1 cellular context compared by ENCODE assay signal in the genomic region with DNA sequence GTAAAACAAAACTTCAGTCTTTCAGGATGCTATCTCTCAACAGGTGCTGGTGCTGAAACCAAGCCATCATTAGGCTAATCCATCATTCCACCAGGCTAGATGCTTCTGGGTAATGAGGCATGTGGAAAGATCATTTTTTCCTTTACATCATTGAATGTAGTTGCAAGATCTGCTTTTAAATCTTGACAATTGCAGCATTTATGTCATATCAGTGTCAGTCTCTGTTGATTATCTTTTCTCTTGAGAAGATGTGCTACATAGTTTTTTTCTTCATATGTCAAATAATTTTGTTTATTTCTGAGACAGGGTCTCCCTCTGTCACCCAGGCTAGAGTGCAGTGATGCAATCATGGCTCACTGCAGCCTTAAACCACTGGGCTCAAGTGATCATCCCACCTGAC.
TF ChIP-seq lines count a peak whose summit lies in the region.

No MANE protein-coding gene starts in this region.

TF ChIP-seq in H1, 55 proteins besides CTCF, POLR2A, EP300 and RAD21:
- TF ChIP-seq, protein P1, sequence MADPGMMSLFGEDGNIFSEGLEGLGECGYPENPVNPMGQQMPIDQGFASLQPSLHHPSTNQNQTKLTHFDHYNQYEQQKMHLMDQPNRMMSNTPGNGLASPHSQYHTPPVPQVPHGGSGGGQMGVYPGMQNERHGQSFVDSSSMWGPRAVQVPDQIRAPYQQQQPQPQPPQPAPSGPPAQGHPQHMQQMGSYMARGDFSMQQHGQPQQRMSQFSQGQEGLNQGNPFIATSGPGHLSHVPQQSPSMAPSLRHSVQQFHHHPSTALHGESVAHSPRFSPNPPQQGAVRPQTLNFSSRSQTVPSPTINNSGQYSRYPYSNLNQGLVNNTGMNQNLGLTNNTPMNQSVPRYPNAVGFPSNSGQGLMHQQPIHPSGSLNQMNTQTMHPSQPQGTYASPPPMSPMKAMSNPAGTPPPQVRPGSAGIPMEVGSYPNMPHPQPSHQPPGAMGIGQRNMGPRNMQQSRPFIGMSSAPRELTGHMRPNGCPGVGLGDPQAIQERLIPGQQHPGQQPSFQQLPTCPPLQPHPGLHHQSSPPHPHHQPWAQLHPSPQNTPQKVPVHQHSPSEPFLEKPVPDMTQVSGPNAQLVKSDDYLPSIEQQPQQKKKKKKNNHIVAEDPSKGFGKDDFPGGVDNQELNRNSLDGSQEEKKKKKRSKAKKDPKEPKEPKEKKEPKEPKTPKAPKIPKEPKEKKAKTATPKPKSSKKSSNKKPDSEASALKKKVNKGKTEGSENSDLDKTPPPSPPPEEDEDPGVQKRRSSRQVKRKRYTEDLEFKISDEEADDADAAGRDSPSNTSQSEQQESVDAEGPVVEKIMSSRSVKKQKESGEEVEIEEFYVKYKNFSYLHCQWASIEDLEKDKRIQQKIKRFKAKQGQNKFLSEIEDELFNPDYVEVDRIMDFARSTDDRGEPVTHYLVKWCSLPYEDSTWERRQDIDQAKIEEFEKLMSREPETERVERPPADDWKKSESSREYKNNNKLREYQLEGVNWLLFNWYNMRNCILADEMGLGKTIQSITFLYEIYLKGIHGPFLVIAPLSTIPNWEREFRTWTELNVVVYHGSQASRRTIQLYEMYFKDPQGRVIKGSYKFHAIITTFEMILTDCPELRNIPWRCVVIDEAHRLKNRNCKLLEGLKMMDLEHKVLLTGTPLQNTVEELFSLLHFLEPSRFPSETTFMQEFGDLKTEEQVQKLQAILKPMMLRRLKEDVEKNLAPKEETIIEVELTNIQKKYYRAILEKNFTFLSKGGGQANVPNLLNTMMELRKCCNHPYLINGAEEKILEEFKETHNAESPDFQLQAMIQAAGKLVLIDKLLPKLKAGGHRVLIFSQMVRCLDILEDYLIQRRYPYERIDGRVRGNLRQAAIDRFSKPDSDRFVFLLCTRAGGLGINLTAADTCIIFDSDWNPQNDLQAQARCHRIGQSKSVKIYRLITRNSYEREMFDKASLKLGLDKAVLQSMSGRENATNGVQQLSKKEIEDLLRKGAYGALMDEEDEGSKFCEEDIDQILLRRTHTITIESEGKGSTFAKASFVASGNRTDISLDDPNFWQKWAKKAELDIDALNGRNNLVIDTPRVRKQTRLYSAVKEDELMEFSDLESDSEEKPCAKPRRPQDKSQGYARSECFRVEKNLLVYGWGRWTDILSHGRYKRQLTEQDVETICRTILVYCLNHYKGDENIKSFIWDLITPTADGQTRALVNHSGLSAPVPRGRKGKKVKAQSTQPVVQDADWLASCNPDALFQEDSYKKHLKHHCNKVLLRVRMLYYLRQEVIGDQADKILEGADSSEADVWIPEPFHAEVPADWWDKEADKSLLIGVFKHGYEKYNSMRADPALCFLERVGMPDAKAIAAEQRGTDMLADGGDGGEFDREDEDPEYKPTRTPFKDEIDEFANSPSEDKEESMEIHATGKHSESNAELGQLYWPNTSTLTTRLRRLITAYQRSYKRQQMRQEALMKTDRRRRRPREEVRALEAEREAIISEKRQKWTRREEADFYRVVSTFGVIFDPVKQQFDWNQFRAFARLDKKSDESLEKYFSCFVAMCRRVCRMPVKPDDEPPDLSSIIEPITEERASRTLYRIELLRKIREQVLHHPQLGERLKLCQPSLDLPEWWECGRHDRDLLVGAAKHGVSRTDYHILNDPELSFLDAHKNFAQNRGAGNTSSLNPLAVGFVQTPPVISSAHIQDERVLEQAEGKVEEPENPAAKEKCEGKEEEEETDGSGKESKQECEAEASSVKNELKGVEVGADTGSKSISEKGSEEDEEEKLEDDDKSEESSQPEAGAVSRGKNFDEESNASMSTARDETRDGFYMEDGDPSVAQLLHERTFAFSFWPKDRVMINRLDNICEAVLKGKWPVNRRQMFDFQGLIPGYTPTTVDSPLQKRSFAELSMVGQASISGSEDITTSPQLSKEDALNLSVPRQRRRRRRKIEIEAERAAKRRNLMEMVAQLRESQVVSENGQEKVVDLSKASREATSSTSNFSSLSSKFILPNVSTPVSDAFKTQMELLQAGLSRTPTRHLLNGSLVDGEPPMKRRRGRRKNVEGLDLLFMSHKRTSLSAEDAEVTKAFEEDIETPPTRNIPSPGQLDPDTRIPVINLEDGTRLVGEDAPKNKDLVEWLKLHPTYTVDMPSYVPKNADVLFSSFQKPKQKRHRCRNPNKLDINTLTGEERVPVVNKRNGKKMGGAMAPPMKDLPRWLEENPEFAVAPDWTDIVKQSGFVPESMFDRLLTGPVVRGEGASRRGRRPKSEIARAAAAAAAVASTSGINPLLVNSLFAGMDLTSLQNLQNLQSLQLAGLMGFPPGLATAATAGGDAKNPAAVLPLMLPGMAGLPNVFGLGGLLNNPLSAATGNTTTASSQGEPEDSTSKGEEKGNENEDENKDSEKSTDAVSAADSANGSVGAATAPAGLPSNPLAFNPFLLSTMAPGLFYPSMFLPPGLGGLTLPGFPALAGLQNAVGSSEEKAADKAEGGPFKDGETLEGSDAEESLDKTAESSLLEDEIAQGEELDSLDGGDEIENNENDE (IDR thresholded peaks at IDR 0.05; ENCODE audit: insufficient replicate concordance, low read length): no peak
- TF ChIP-seq CREB1 (IDR thresholded peaks at IDR 0.05) (no peak), CHD1 (IDR thresholded peaks at IDR 0.05; ENCODE audit: low read depth, low read length) (no peak), GABPA (IDR thresholded peaks at IDR 0.05; ENCODE audit: borderline replicate concordance, insufficient read depth, low read length) (no peak), ASH2L (IDR thresholded peaks at IDR 0.05; ENCODE audit: low read length) (no peak), SRF (IDR thresholded peaks at IDR 0.05; ENCODE audit: low read depth, low read length) (no peak), TAF1 (IDR thresholded peaks at IDR 0.05; ENCODE audit: low read depth, low read length) (no peak), KDM5A (IDR thresholded peaks at IDR 0.05; ENCODE audit: low read length) (no peak), HDAC6 (IDR thresholded peaks at IDR 0.05; ENCODE audit: low read depth, low read length) (no peak), TBP (IDR thresholded peaks at IDR 0.05; ENCODE audit: low read depth, low read length) (no peak), RBBP5 (IDR thresholded peaks at IDR 0.05; ENCODE audit: borderline replicate concordance, low read depth, low read length) (no peak), SIRT6 (IDR thresholded peaks at IDR 0.05; ENCODE audit: low read length) (no peak)
